ENCODE assay signal across 27 cellular contexts in genomic region chr4:114265342-114265741, GRCh38.
DNase-seq lines count a peak whose midpoint lies in the region; ATAC-seq and TF ChIP-seq lines count a peak whose summit lies in the region.
"Had no signal": no experiment of that assay in that cellular context is flagged by ENCODE, and none has a peak within 500 bp of the region (broad histone marks: within the 10 kb centered on the region; RNA-seq: fewer than 3 reads in every experiment).

No MANE protein-coding gene starts in this region.

- no TSS peak for BruUV-seq in MCF 10A (replicated peaks; lab: Mats Ljungman, UMichigan)
- BruUV-seq in PC-3 (replicated peaks; lab: Mats Ljungman, UMichigan) = no TSS peak

- DNase-seq in MCF 10A (ENCODE audit: unreplicated experiment) (no peak), breast epithelium (ENCODE audit: low spot score in 2 of 2) (no peak), PC-3 (no peak), hepatocyte (ENCODE audit: low spot score) (no peak), suprapubic skin (ENCODE audit: low spot score in 2 of 2) (no peak), SW480 (ENCODE audit: low spot score) (no peak), iPS-NIHi11 (ENCODE audit: low spot score) (no peak)
- DNase-seq: activated CD4-positive, alpha-beta T cell treated with anti-CD3 and anti-CD28 coated beads, Interleukin-2, amount 50 U/mL, for 48 hours; activated CD4-positive, CD25-positive, alpha-beta regulatory T cell; cerebellar nuclear complex; DND-41; heart right ventricle; naive thymus-derived CD4-positive, alpha-beta T cell; NCI-H1694 treated with DMSO at 0.1 percent for 48 hours; NCI-H226; NCI-H748 treated with DMSO at 0.1 percent for 48 hours; stimulated activated CD4-positive, alpha-beta T cell treated with anti-CD3 and anti-CD28 coated beads, Interleukin-12 subunit alpha, Interleukin-12 subunit beta, amount 100 ng/mL, for 4 hours; stimulated activated CD4-positive, alpha-beta T cell treated with anti-CD3 and anti-CD28 coated beads, Interleukin-4, amount 100 ng/mL, for 24 hours; stimulated activated naive B cell treated with anti-CD40 and anti-IgM and Interleukin-4, amounts not matched to agents 10 μg/mL and 1 μg/mL and 100 μg/mL, for 72 hours; T1000; testis had no signal

- H3K27me3 ChIP-seq in breast epithelium = no peaks in the 10 kb centered on the region
- no peaks in the 10 kb centered on the region for H3K27me3 ChIP-seq in PC-3 (ENCODE audit: low read length)
- no peaks in the 10 kb centered on the region for H3K27me3 ChIP-seq in hepatocyte
- H3K27me3 ChIP-seq in suprapubic skin = no peaks in the 10 kb centered on the region
- H3K27me3 ChIP-seq: heart right ventricle, testis had no signal

- TF ChIP-seq CTCF in MCF 10A (IDR thresholded peaks at IDR 0.05; ENCODE audit: unreplicated experiment) = no peak
- TF ChIP-seq CTCF in breast epithelium (IDR thresholded peaks at IDR 0.05) = no peak
- no peak for TF ChIP-seq CTCF in PC-3 (conservative IDR thresholded peaks at IDR 0.05; ENCODE audit: low read depth, low read length)
- TF ChIP-seq CTCF in hepatocyte (IDR thresholded peaks at IDR 0.05; ENCODE audit: poor library complexity) = no peak
- no peak for TF ChIP-seq CTCF in suprapubic skin (IDR thresholded peaks at IDR 0.05)

- no peaks in the 10 kb centered on the region for H3K27me3 Mint-ChIP-seq in MCF 10A (ENCODE audit: insufficient read depth, unreplicated experiment)
- H3K27me3 Mint-ChIP-seq: IgD-negative memory B cell; stimulated activated naive B cell treated with anti-CD40 and anti-IgM and Interleukin-4, amounts not matched to agents 10 μg/mL and 1 μg/mL and 100 μg/mL, for 72 hours had no signal

- ATAC-seq in PC-3 (no peak), GM21528 (IDR thresholded peaks at IDR 0.05; ENCODE audit: low FRiP score, unreplicated experiment) (no peak)
- ATAC-seq: heart right ventricle; left lobe of liver; naive thymus-derived CD4-positive, alpha-beta T cell; stimulated activated naive B cell treated with anti-CD40 and anti-IgM and Interleukin-4, amounts not matched to agents 10 μg/mL and 1 μg/mL and 100 μg/mL, for 72 hours had no signal

- H4K20me1 ChIP-seq in PC-3 (ENCODE audit: low read length) = no peaks in the 10 kb centered on the region
- H4K20me1 ChIP-seq in hepatocyte (ENCODE audit: insufficient read depth, poor library complexity, severe bottlenecking) = no peaks in the 10 kb centered on the region

- no peak overlapping the region for H3K9ac ChIP-seq in PC-3 (ENCODE audit: low read length)

- no peaks in the 10 kb centered on the region for H3F3A ChIP-seq in PC-3 (ENCODE audit: low read length, unreplicated experiment)

- no peak for TF ChIP-seq EP300 in suprapubic skin (IDR thresholded peaks at IDR 0.05)

- no peak overlapping the region for H3K27ac ChIP-seq in breast epithelium
- peak overlapping the region; percentile 29 for H3K27ac ChIP-seq in PC-3 (ENCODE audit: low read length)
- no peak overlapping the region for H3K27ac ChIP-seq in hepatocyte
- peak overlapping the region; percentile 61 for H3K27ac ChIP-seq in suprapubic skin
- H3K27ac ChIP-seq: heart right ventricle, testis had no signal

- H3K4me3 ChIP-seq in breast epithelium (no peak overlapping the region), PC-3 (ENCODE audit: low read length) (no peak overlapping the region), hepatocyte (no peak overlapping the region), suprapubic skin (no peak overlapping the region)
- H3K4me3 ChIP-seq: HAP-1, heart right ventricle, testis had no signal

- H3K9me2 ChIP-seq in PC-3 (replicated peaks; ENCODE audit: low read length) = no peaks in the 10 kb centered on the region
- no peaks in the 10 kb centered on the region for H3K9me2 ChIP-seq in hepatocyte (replicated peaks; ENCODE audit: insufficient read depth)

- H3K9me3 Mint-ChIP-seq in MCF 10A (ENCODE audit: unreplicated experiment) = no peaks in the 10 kb centered on the region
- H3K9me3 Mint-ChIP-seq: activated T-helper 2 cell treated with anti-CD3 and anti-CD28 coated beads, Interferon-gamma antibody, Interleukin-2, Interleukin-4, amounts not matched to agents 10 μg/mL and 5 μg/mL and 100 μg/mL, durations not matched to agents 14 hours and 24 hours and 36 hours; IgD-negative memory B cell; naive thymus-derived CD4-positive, alpha-beta T cell; stimulated activated naive B cell treated with anti-CD40 and anti-IgM and Interleukin-4, amounts not matched to agents 10 μg/mL and 1 μg/mL and 100 μg/mL, for 72 hours had no signal

- H3K36me3 ChIP-seq in breast epithelium (no peaks in the 10 kb centered on the region), PC-3 (ENCODE audit: low read depth, low read length) (no peaks in the 10 kb centered on the region), hepatocyte (replicated peaks; ENCODE audit: insufficient read depth, low read depth) (no peaks in the 10 kb centered on the region), suprapubic skin (no peaks in the 10 kb centered on the region)
- H3K36me3 ChIP-seq: HAP-1, heart right ventricle had no signal

- peak overlapping the region; percentile 19 for H3K4me3 Mint-ChIP-seq in MCF 10A (ENCODE audit: unreplicated experiment)
- H3K4me3 Mint-ChIP-seq: activated naive CD8-positive, alpha-beta T cell; IgD-negative memory B cell; naive thymus-derived CD4-positive, alpha-beta T cell; stimulated activated naive B cell treated with anti-CD40 and anti-IgM and Interleukin-4, amounts not matched to agents 10 μg/mL and 1 μg/mL and 100 μg/mL, for 72 hours had no signal

- intact Hi-C loops in MCF 10A (cut with micrococcal nuclease) = no loop called here
- intact Hi-C loops in breast epithelium (cut with DNase I; ENCODE audit: low total_unique reads) = no loop called here
- intact Hi-C loops in PC-3 (cut with micrococcal nuclease) = no loop called here

- H2AFZ ChIP-seq in PC-3 (ENCODE audit: low read length) = no peak overlapping the region
- H2AFZ ChIP-seq in hepatocyte = peak overlapping the region; percentile 5

- H3K9me3 ChIP-seq in breast epithelium (no peaks in the 10 kb centered on the region), PC-3 (ENCODE audit: low read length) (no peaks in the 10 kb centered on the region), hepatocyte (ENCODE audit: low read depth) (no peaks in the 10 kb centered on the region), suprapubic skin (no peaks in the 10 kb centered on the region)
- H3K9me3 ChIP-seq: HAP-1, heart right ventricle, testis had no signal

- H3K4me2 ChIP-seq in PC-3 (ENCODE audit: low read length) (no peak overlapping the region), hepatocyte (no peak overlapping the region)

- CTCF ChIA-PET in MCF 10A (lab: Yijun Ruan, JAX) (interaction anchor here (1.0 to 1.6 kb wide), 2 partner anchors 13 to 305 kb away, joined by 3 read pairs; no protein-coding TSS in a partner anchor), PC-3 (lab: Charles Lee) (no interaction called here)

- H3K36me3 Mint-ChIP-seq in MCF 10A (ENCODE audit: insufficient read depth, unreplicated experiment) = no peaks in the 10 kb centered on the region
- H3K36me3 Mint-ChIP-seq: activated naive CD8-positive, alpha-beta T cell; IgD-negative memory B cell; naive thymus-derived CD4-positive, alpha-beta T cell; stimulated activated naive B cell treated with anti-CD40 and anti-IgM and Interleukin-4, amounts not matched to agents 10 μg/mL and 1 μg/mL and 100 μg/mL, for 72 hours had no signal

- TF ChIP-seq POLR2A in breast epithelium (IDR thresholded peaks at IDR 0.05) (no peak), suprapubic skin (IDR thresholded peaks at IDR 0.05) (no peak)

- peaks cover 25% of the 10 kb centered on the region for H3K4me1 Mint-ChIP-seq in MCF 10A (ENCODE audit: insufficient read depth, unreplicated experiment)
- H3K4me1 Mint-ChIP-seq: naive thymus-derived CD4-positive, alpha-beta T cell; stimulated activated naive B cell treated with anti-CD40 and anti-IgM and Interleukin-4, amounts not matched to agents 10 μg/mL and 1 μg/mL and 100 μg/mL, for 72 hours had no signal

- POLR2A ChIA-PET in MCF 10A (lab: Yijun Ruan, JAX) = interaction anchor here (0.5 to 3.4 kb wide), 9 partner anchors 13 to 504 kb away, joined by 3 to 36 read pairs (median 4); partner anchors contain the start of gene ARSJ
- POLR2A ChIA-PET in PC-3 (lab: Charles Lee; ENCODE audit: unreplicated experiment) = interaction anchor here (0.6 kb wide), 1 partner anchor 336 kb away, joined by 5 read pairs; no protein-coding TSS in a partner anchor

- H3K79me2 ChIP-seq in PC-3 (ENCODE audit: low read length) (no peaks in the 10 kb centered on the region), hepatocyte (no peaks in the 10 kb centered on the region)

- H3K4me1 ChIP-seq in breast epithelium (no peaks in the 10 kb centered on the region), PC-3 (ENCODE audit: insufficient read depth, low read length) (peaks cover 19% of the 10 kb centered on the region), hepatocyte (ENCODE audit: insufficient read depth) (no peaks in the 10 kb centered on the region), suprapubic skin (no peaks in the 10 kb centered on the region)
- H3K4me1 ChIP-seq: HAP-1, heart right ventricle, testis had no signal

- H3K27ac Mint-ChIP-seq in MCF 10A (ENCODE audit: low read depth, unreplicated experiment) = peak overlapping the region; percentile 83
- H3K27ac Mint-ChIP-seq: activated naive CD8-positive, alpha-beta T cell; activated T-helper 2 cell treated with anti-CD3 and anti-CD28 coated beads, Interferon-gamma antibody, Interleukin-2, Interleukin-4, amounts not matched to agents 10 μg/mL and 5 μg/mL and 100 μg/mL, durations not matched to agents 14 hours and 24 hours and 36 hours; IgD-negative memory B cell; naive thymus-derived CD4-positive, alpha-beta T cell; stimulated activated naive B cell treated with anti-CD40 and anti-IgM and Interleukin-4, amounts not matched to agents 10 μg/mL and 1 μg/mL and 100 μg/mL, for 72 hours had no signal

- 92% methylated on average over 3 of the region's 3 CpGs for WGBS in hepatocyte (ENCODE audit: low lambda C conversion rate, missing lambda C conversion rate)
- WGBS in suprapubic skin = 25% methylated on average over 3 of the region's 3 CpGs

Comparison
In these comparisons a context has a peak if more than half of its experiments do, and no peak if none do; other contexts are left out.
1. H3K27ac ChIP-seq: peak in PC-3 (single experiment) and suprapubic skin (single experiment); none in breast epithelium (0 of 2) and hepatocyte (single experiment).